ENCODE assay signal across 19 cellular contexts in the genomic region with DNA sequence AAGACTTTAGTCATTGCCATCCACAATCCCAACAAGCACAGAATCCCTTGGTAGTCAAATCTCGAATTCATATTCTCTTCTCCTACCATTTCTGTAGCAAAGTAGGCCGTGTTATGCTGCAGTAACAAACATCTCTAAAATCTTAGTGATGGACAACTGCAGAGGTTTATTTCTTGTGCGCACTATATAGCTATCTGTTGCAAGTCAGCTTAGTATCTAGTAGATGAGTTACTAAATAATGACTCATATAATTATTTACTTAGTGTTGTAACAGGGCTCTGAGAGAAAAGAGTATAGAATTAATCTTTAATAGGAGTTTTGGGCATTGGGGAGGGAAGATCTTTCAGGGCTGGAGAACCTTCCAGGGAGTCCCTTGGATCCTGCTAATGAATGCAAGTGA.
DNase-seq lines count a peak whose midpoint lies in the region; ATAC-seq and TF ChIP-seq lines count a peak whose summit lies in the region.
"Had no signal": no experiment of that assay in that cellular context is flagged by ENCODE, and none has a peak within 500 bp of the region (broad histone marks: within the 10 kb centered on the region; RNA-seq: fewer than 3 reads in every experiment).

No MANE protein-coding gene starts in this region.

- H3K27me3 ChIP-seq in liver (ENCODE audit: control insufficient read depth in 4 of 4, insufficient read depth in 4 of 4, low read length in 3 of 4): no peaks in the 10 kb centered on the region

- ATAC-seq in GM21447 (IDR thresholded peaks at IDR 0.05; ENCODE audit: unreplicated experiment): no peak

- H3K36me3 ChIP-seq in liver (ENCODE audit: control insufficient read depth in 4 of 4, insufficient read depth in 3 of 4, low read depth in 1 of 4, low read length in 3 of 4): peaks cover 0 to 2% (median 0%) of the 10 kb centered on the region in 4 donors

- TF ChIP-seq CTCF in epithelial cell of esophagus (IDR thresholded peaks at IDR 0.05; ENCODE audit: insufficient read depth, low read depth, low read length, missing control alignments) (no peak), liver (IDR thresholded peaks at IDR 0.05; ENCODE audit: low read depth, low read length, missing input control) (no peak), GM13976 (IDR thresholded peaks at IDR 0.05; ENCODE audit: borderline replicate concordance, control extremely low read depth, extremely low read depth, insufficient read depth, missing control alignments) (no peak)

- H3K9me3 ChIP-seq in liver (ENCODE audit: control insufficient read depth in 4 of 4, low read length in 3 of 4): no peaks in the 10 kb centered on the region
- H3K9me3 ChIP-seq: SK-N-SH had no signal

- DNase-seq in ACHN (peak; percentile 5), HPDE6-E6E7 (ENCODE audit: extremely low spot score) (peak; percentile 9), epithelial cell of esophagus (ENCODE audit: low read depth) (peak; percentile 30), EL (no peak), GM13976 (ENCODE audit: low spot score) (no peak)
- no peak for DNase-seq in effector CD4-positive, alpha-beta T cell
- DNase-seq: CD4-positive, CD25-positive, alpha-beta regulatory T cell; DND-41; GDM1; KG1; NCI-H1694; NCI-H2081 treated with DMSO at 0.1 percent for 48 hours; NCI-H446; NCI-H526; OCI-M1; SIG-M5; SK-N-SH had no signal

- WGBS in liver: 90% methylated on average over 3 of the region's 3 CpGs

- no peak for TF ChIP-seq RAD21 in liver (IDR thresholded peaks at IDR 0.05)

- H3K4me3 ChIP-seq in epithelial cell of esophagus (ENCODE audit: low read length) (no peak overlapping the region), liver (ENCODE audit: low read depth in 1 of 3, low read length in 3 of 3) (no peak overlapping the region)

- in situ Hi-C loops in ACHN (cut with HindIII; ENCODE audit: low pct_ligation_motif_present, low pct_unique_long_range_greater_than_20kb, low sequenced_read_pairs): no loop called here
- in situ Hi-C loops in GM13976 (cut with MboI; ENCODE audit: low sequenced_read_pairs, unreplicated experiment): no loop called here

- H3K9ac ChIP-seq in liver (ENCODE audit: low read depth in 1 of 2, low read length in 2 of 2): no peak overlapping the region
- H3K9ac ChIP-seq: SK-N-SH had no signal

- H3K4me1 ChIP-seq in liver (ENCODE audit: control insufficient read depth in 4 of 4, insufficient read depth in 4 of 4, low read length in 3 of 4): no peaks in the 10 kb centered on the region

- no peak overlapping the region for H3K27ac ChIP-seq in liver (ENCODE audit: low read depth in 1 of 2, low read length in 2 of 2)

TF ChIP-seq in liver, 16 proteins besides CTCF, POLR2A, EP300 and RAD21:
- no peak for TF ChIP-seq SP1 (IDR thresholded peaks at IDR 0.05)
- TF ChIP-seq, protein P1, sequence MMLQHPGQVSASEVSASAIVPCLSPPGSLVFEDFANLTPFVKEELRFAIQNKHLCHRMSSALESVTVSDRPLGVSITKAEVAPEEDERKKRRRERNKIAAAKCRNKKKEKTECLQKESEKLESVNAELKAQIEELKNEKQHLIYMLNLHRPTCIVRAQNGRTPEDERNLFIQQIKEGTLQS (IDR thresholded peaks at IDR 0.05): peak; percentile 58
- TF ChIP-seq JUND (IDR thresholded peaks at IDR 0.05): peak; percentile 20 to 42
TF ChIP-seq in liver: peak in this region for 2.

Comparison
In these comparisons a context has a peak if more than half of its experiments do, and no peak if none do; other contexts are left out.
1. DNase-seq: peak in ACHN (single experiment), HPDE6-E6E7 (single experiment) and epithelial cell of esophagus (single experiment); none in EL (single experiment), GM13976 (single experiment) and effector CD4-positive, alpha-beta T cell (single experiment).